ENCODE assay signal across 21 cellular contexts in the genomic region with DNA sequence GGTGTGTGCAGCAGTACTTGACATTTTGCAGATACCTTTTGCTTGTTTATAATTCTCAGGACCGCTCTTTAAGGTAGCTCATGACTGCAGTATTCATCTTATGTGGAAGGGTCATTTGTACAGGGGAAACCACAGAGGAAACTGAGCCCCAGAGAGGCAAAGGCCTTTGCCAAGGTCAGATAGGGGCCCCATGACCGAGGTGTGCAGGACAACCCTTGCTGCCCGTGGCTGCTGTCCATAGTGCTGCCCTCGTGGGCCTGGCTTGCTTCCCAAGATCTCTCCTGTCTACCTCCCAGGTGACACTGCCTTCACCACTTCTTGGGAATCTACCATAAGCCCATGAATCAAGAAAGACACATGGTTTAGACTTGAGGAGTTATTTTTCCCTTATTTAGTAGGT.
"Had no signal": no experiment of that assay in that cellular context is flagged by ENCODE, and none has a peak within 500 bp of the region (broad histone marks: within the 10 kb centered on the region; RNA-seq: fewer than 3 reads in every experiment).

No MANE protein-coding gene starts in this region.

- H3K27me3 Mint-ChIP-seq: activated CD4-positive, alpha-beta memory T cell treated with anti-CD3 and anti-CD28 coated beads for 36 hours; activated naive CD8-positive, alpha-beta T cell; effector memory CD8-positive, alpha-beta T cell; stimulated activated naive B cell treated with anti-CD40 and anti-IgM and Interleukin-4, amounts not matched to agents 10 μg/mL and 1 μg/mL and 100 μg/mL, for 72 hours had no signal

- H3K4me3 Mint-ChIP-seq: activated CD4-positive, alpha-beta memory T cell treated with anti-CD3 and anti-CD28 coated beads for 36 hours; activated naive CD8-positive, alpha-beta T cell; effector memory CD8-positive, alpha-beta T cell; immature natural killer cell; natural killer cell; neural progenitor cell; stimulated activated naive B cell treated with anti-CD40 and anti-IgM and Interleukin-4, amounts not matched to agents 10 μg/mL and 1 μg/mL and 100 μg/mL, for 72 hours had no signal

- DNase-seq: activated CD4-positive, alpha-beta memory T cell treated with anti-CD3 and anti-CD28 coated beads for 36 hours; activated CD4-positive, alpha-beta T cell treated with anti-CD3 and anti-CD28 coated beads for 4 hours; activated naive CD4-positive, alpha-beta T cell treated with Interleukin-2 at 50 U/mL for 16 hours; activated T-cell treated with anti-CD3 and anti-CD28 coated beads, Interleukin-2, amount 50 U/mL, for 48 hours; aorta; effector memory CD8-positive, alpha-beta T cell; immature natural killer cell; kidney; mesendoderm; natural killer cell; stimulated activated CD4-positive, alpha-beta T cell treated with anti-CD3 and anti-CD28 coated beads, Interleukin-15, amount 100 ng/mL, for 24 hours; stimulated activated CD4-positive, alpha-beta T cell treated with anti-CD3 and anti-CD28 coated beads, Interleukin-2, amount 100 ng/mL, for 24 hours; stimulated activated naive B cell treated with anti-CD40 and anti-IgM and Interleukin-4, amounts not matched to agents 10 μg/mL and 1 μg/mL and 100 μg/mL, for 72 hours; T-helper 1 cell had no signal

- ATAC-seq: body of pancreas; effector memory CD8-positive, alpha-beta T cell; gastroesophageal sphincter; natural killer cell; stimulated activated naive B cell treated with anti-CD40 and anti-IgM and Interleukin-4, amounts not matched to agents 10 μg/mL and 1 μg/mL and 100 μg/mL, for 72 hours had no signal

- FAIRE-seq: endothelial cell of umbilical vein, kidney had no signal

- H3K9me3 ChIP-seq: body of pancreas, gastroesophageal sphincter, suprapubic skin, tibial nerve had no signal

- H3K27ac Mint-ChIP-seq: activated CD4-positive, alpha-beta memory T cell treated with anti-CD3 and anti-CD28 coated beads for 36 hours; activated naive CD8-positive, alpha-beta T cell; immature natural killer cell; natural killer cell; neural progenitor cell; stimulated activated naive B cell treated with anti-CD40 and anti-IgM and Interleukin-4, amounts not matched to agents 10 μg/mL and 1 μg/mL and 100 μg/mL, for 72 hours had no signal

- H3K9me3 Mint-ChIP-seq: activated CD4-positive, alpha-beta memory T cell treated with anti-CD3 and anti-CD28 coated beads for 36 hours; effector memory CD8-positive, alpha-beta T cell; natural killer cell had no signal
